Comparison of ENCODE assay signal across 9 cellular contexts in genomic region chr6:26555505-26556262, GRCh38. TPM values are rescaled to one million over a fixed set of nuclear protein-coding genes. Genes with fewer than 3 reads are reported as not detected.
DNase-seq lines count a peak whose midpoint lies in the region; ATAC-seq, FAIRE-seq and TF ChIP-seq lines count a peak whose summit lies in the region.
"Had no signal": no experiment of that assay in that cellular context is flagged by ENCODE, and none has a peak within 500 bp of the region (broad histone marks: within the 10 kb centered on the region; RNA-seq: fewer than 3 reads in every experiment).

No MANE protein-coding gene starts in this region.

- peaks cover under 1 to 20% of the 10 kb centered on the region in 2 experiments; a peak in 4 of 5 replicates for H3K4me1 ChIP-seq in K562 (replicated peaks in 1 of 2; ENCODE audit: control insufficient read depth in 2 of 2, insufficient read depth in 2 of 2, low read length in 2 of 2)

- no peak overlapping the region for H3K4me3 Mint-ChIP-seq in neural crest cell

- peak overlapping the region; percentile 61 for H2AFZ ChIP-seq in K562 (ENCODE audit: low read depth, low read length)

- TF ChIP-seq POLR2A in K562 (conservative IDR thresholded peaks at IDR 0.05): no peak

- ATAC-seq in K562: peak; percentile 26

- in situ Hi-C loops in K562 (cut with MboI): loop anchor here (25.0 kb wide), 1 partner anchor 368 kb away; a partner anchor contains a TSS

- H3K4me1 Mint-ChIP-seq in neural crest cell: peaks cover 14% of the 10 kb centered on the region

- POLR2A ChIA-PET in K562 (lab: Yijun Ruan, JAX): interaction anchor here (0.5 to 6.8 kb wide), 15 partner anchors 8 to 523 kb away, joined by 3 to 70 read pairs (median 4); partner anchors contain the start of gene HMGN4

- TF ChIP-seq EP300 in K562 (IDR thresholded peaks at IDR 0.05; ENCODE audit: low read length): no peak

- CTCF ChIA-PET in K562 (lab: Yijun Ruan, JAX; ENCODE audit: low intra/inter-chr PET ratio): no interaction called here

- TF ChIP-seq RAD21 in K562 (CRISPR knock-in tag; conservative IDR thresholded peaks at IDR 0.05 in 1 of 2, IDR thresholded peaks at IDR 0.05 in 1 of 2): no peak

- intact Hi-C loops in K562 (cut with micrococcal nuclease): loop anchor here (1.0 to 10.0 kb wide), 6 partner anchors 13 to 1129 kb away; partner anchors contain the start of genes ABT1 and ZNF184

- H3K36me3 Mint-ChIP-seq in neural crest cell (ENCODE audit: low read depth): peaks cover 6% of the 10 kb centered on the region

- H3K27me3 ChIP-seq in K562 (ENCODE audit: control insufficient read depth in 2 of 2, insufficient read depth in 2 of 2, low read length in 2 of 2): no peaks in the 10 kb centered on the region

- peak overlapping the region; percentile 87 for H3K4me2 ChIP-seq in K562 (ENCODE audit: insufficient read depth, low read length)

- no peaks in the 10 kb centered on the region for H3K9me1 ChIP-seq in K562 (ENCODE audit: control insufficient read depth, insufficient read depth, low read length)

- peak; percentile 64 for DNase-seq in ELR (ENCODE audit: low read depth)
- DNase-seq in NAMALWA (ENCODE audit: low spot score): peak; percentile 76
- peak in 2 of 4 experiments; percentile 26 to 64 for DNase-seq in K562 (ENCODE audit: extremely low read depth in 1 of 4, low spot score in 3 of 4)
- DNase-seq in neural crest cell (ENCODE audit: low read depth, low spot score): no peak
- DNase-seq in NCI-H1092 (lab: John Stamatoyannopoulos, UW): no peak
- no peak for DNase-seq in NCI-H1105 treated with DMSO at 0.1 percent for 48 hours (lab: John Stamatoyannopoulos, UW)
- no peak for DNase-seq in HK-2 (ENCODE audit: unreplicated experiment)
- no peak for DNase-seq in NCI-H1048 (lab: John Stamatoyannopoulos, UW)

- FAIRE-seq in K562 (lab: Jason Lieb, UNC): no peak
- FAIRE-seq: endometrium had no signal

- no TSS peak for BruUV-seq in K562 (replicated peaks; lab: Mats Ljungman, UMichigan)

- no peaks in the 10 kb centered on the region for H3K9me3 Mint-ChIP-seq in neural crest cell

- no peaks in the 10 kb centered on the region for H3K79me2 ChIP-seq in K562 (ENCODE audit: control insufficient read depth, insufficient read depth, low read length)

- peak overlapping the region; percentile 45 to 86; a peak in 3 of 4 replicates for H3K9ac ChIP-seq in K562 (ENCODE audit: insufficient read depth in 1 of 2, low read depth in 2 of 2, low read length in 2 of 2)

- H3K27ac Mint-ChIP-seq in neural crest cell (ENCODE audit: unreplicated experiment): peak overlapping the region; percentile 36

- no peaks in the 10 kb centered on the region; the same call in 1 of the 2 replicates for H4K20me1 ChIP-seq in K562 (replicated peaks; ENCODE audit: control insufficient read depth, insufficient read depth, low read length)

- H3K9me3 ChIP-seq in K562 (replicated peaks; ENCODE audit: control insufficient read depth, insufficient read depth, low read depth, low read length): no peaks in the 10 kb centered on the region

- H3K27ac ChIP-seq in K562 (ENCODE audit: extremely low read depth, low read depth, low read length): peak overlapping the region; percentile 35

- H3K4me3 ChIP-seq in K562: peak overlapping the region; percentile 51

- TF ChIP-seq CTCF in K562 (IDR thresholded peaks at IDR 0.05 in 2 of 3, conservative IDR thresholded peaks at IDR 0.05 in 1 of 3; ENCODE audit: insufficient read depth in 2 of 3, low read depth in 1 of 3, low read length in 3 of 3): no peak
- TF ChIP-seq CTCF in neural crest cell (conservative IDR thresholded peaks at IDR 0.05): no peak

- WGBS in K562 (ENCODE audit: insufficient coverage, low coverage, missing lambda C conversion rate): under 1% methylated on average over 19 of the region's 19 CpGs

- no peaks in the 10 kb centered on the region for H3K36me3 ChIP-seq in K562 (ENCODE audit: control insufficient read depth, insufficient read depth, low read length)

- H3K27me3 Mint-ChIP-seq in neural crest cell (ENCODE audit: low read depth): peaks cover 21% of the 10 kb centered on the region

TF ChIP-seq in K562, 482 proteins besides CTCF, POLR2A, EP300 and RAD21 (continues in another document):
- TF ChIP-seq ELF2 (CRISPR knock-in tag; IDR thresholded peaks at IDR 0.05) (no peak), VEZF1 (CRISPR knock-in tag; IDR thresholded peaks at IDR 0.05) (peak; percentile 37; the same call in 1 of the 2 replicates)

RNA-seq across cellular contexts. Expression of gene HMGN4, which starts 17.5 kb away (rescaled TPM):
- total RNA-seq in K562 (2011; cell fraction: chromatin; rRNA removed; ENCODE audit: low replicate concordance): 23.4 and 44.5 TPM in 2 replicates
- 13.5 and 15.3 TPM in 2 replicates for total RNA-seq in K562 (2011; cell fraction: nucleolus; rRNA removed)
- total RNA-seq in K562 (2011; cell fraction: nucleoplasm; rRNA removed): 28.3 and 34.4 TPM in 2 replicates
- 71.8 and 87.5 TPM in 2 replicates for total RNA-seq in K562 (2014; rRNA removed)
- 134 and 145 TPM in 2 replicates for total RNA-seq in K562 (2014; rRNA removed; fragmentation: Illumina TruSeq; extraction: Trizol)
- total RNA-seq in K562 (2015; rRNA removed; fragmentation: Illumina TruSeq; extraction: Trizol): 100 and 102 TPM in 2 replicates
- 78.8 and 79.9 TPM in 2 replicates for total RNA-seq in K562 (2021)
- 95.4 and 111 TPM in 2 replicates for polyA plus RNA-seq in K562 (2011; rRNA removed)
- polyA plus RNA-seq in K562 (2011; cell fraction: cytosol; rRNA removed): 35.3 and 57.4 TPM in 2 replicates
- 24.5 and 38.9 TPM in 2 replicates for polyA plus RNA-seq in K562 (2011; cell fraction: nucleus; rRNA removed)
- polyA plus RNA-seq in K562 (2012): 65.4 and 94.0 TPM in 2 replicates
- 97.0 and 104 TPM in 2 replicates for polyA plus RNA-seq in K562 (2014; fragmentation: Illumina TruSeq; extraction: Trizol)
- 10 to 100 TPM; 35.4 to 41.1 TPM for polyA plus RNA-seq in K562 (2014; fragmentation: Nextera tagmentation; extraction: Ambion mirVana)
- polyA plus RNA-seq in K562 (2014; rRNA removed): 92.2 and 94.1 TPM in 2 replicates
- 76.2 and 81.4 TPM in 2 replicates for polyA minus RNA-seq in K562 (2011; rRNA and poly(A)+ RNA removed)
- 32.2 and 35.4 TPM in 2 replicates for polyA minus RNA-seq in K562 (2011; cell fraction: cytosol; rRNA and poly(A)+ RNA removed)
- polyA minus RNA-seq in K562 (2011; cell fraction: nucleus; rRNA and poly(A)+ RNA removed): 8.2 and 16.9 TPM in 2 replicates
- 49.7 and 50.1 TPM in 2 replicates for total RNA-seq in neural crest cell

RNA-seq across cellular contexts. Expression of gene ABT1, which starts 41.1 kb away (rescaled TPM):
- 19.4 and 24.4 TPM in 2 replicates for total RNA-seq in K562 (2011; cell fraction: chromatin; rRNA removed; ENCODE audit: low replicate concordance)
- 28.8 and 31.2 TPM in 2 replicates for total RNA-seq in K562 (2011; cell fraction: nucleolus; rRNA removed)
- 29.9 and 34.0 TPM in 2 replicates for total RNA-seq in K562 (2011; cell fraction: nucleoplasm; rRNA removed)
- total RNA-seq in K562 (2014; rRNA removed) (52.7 and 60.6 TPM in 2 replicates), K562 (2014; rRNA removed; fragmentation: Illumina TruSeq; extraction: Trizol) (19.9 and 21.5 TPM in 2 replicates), K562 (2015; rRNA removed; fragmentation: Illumina TruSeq; extraction: Trizol) (37.9 and 40.7 TPM in 2 replicates), K562 (2021) (45.4 and 47.8 TPM in 2 replicates), neural crest cell (24.8 and 26.3 TPM in 2 replicates)
- polyA plus RNA-seq in K562 (2011; rRNA removed) (45.9 and 47.2 TPM in 2 replicates), K562 (2014; fragmentation: Illumina TruSeq; extraction: Trizol) (29.6 and 40.5 TPM in 2 replicates), K562 (2014; fragmentation: Nextera tagmentation; extraction: Ambion mirVana) (10 to 100 TPM in 1 of 2 experiments, 1 to 10 TPM in 1; 8.8 to 25.2 TPM), K562 (2014; rRNA removed) (51.1 and 59.4 TPM in 2 replicates)
- polyA plus RNA-seq in K562 (2011; cell fraction: cytosol; rRNA removed): 54.9 and 75.5 TPM in 2 replicates
- 31.7 and 32.1 TPM in 2 replicates for polyA plus RNA-seq in K562 (2011; cell fraction: nucleus; rRNA removed)
- 28.3 and 30.1 TPM in 2 replicates for polyA plus RNA-seq in K562 (2012)
- 19.4 and 21.4 TPM in 2 replicates for polyA minus RNA-seq in K562 (2011; rRNA and poly(A)+ RNA removed)
- 17.9 and 18.6 TPM in 2 replicates for polyA minus RNA-seq in K562 (2011; cell fraction: cytosol; rRNA and poly(A)+ RNA removed)
- 26.0 and 42.1 TPM in 2 replicates for polyA minus RNA-seq in K562 (2011; cell fraction: nucleus; rRNA and poly(A)+ RNA removed)

RNA-seq across cellular contexts. Expression of gene BTN1A1, which starts 55.6 kb away (rescaled TPM):
- not detected in 2 replicates for total RNA-seq in K562 (2011; cell fraction: chromatin; rRNA removed; ENCODE audit: low replicate concordance)
- not detected in 2 replicates for total RNA-seq in K562 (2011; cell fraction: nucleolus; rRNA removed)
- not detected in 2 replicates for total RNA-seq in K562 (2011; cell fraction: nucleoplasm; rRNA removed)
- total RNA-seq in K562 (2014; rRNA removed) (0.09 TPM in 1 of 2 replicates, not detected in the other), K562 (2014; rRNA removed; fragmentation: Illumina TruSeq; extraction: Trizol) (0.15 TPM in 1 of 2 replicates, not detected in the other), K562 (2015; rRNA removed; fragmentation: Illumina TruSeq; extraction: Trizol) (not detected in 2 replicates), K562 (2021) (0.09 TPM in 1 of 2 replicates, not detected in the other), neural crest cell (not detected in 2 replicates)
- polyA plus RNA-seq in K562 (2011; rRNA removed) (0.04 TPM in 2 replicates), K562 (2014; fragmentation: Illumina TruSeq; extraction: Trizol) (0.06 TPM in 1 of 2 replicates, not detected in the other), K562 (2014; fragmentation: Nextera tagmentation; extraction: Ambion mirVana) (under 1 TPM in 1 of 2 experiments, not detected in 1; 0.01 TPM), K562 (2014; rRNA removed) (not detected in 2 replicates)
- 0.01 TPM in 1 of 2 replicates, not detected in the other for polyA plus RNA-seq in K562 (2011; cell fraction: cytosol; rRNA removed)
- not detected in 2 replicates for polyA plus RNA-seq in K562 (2011; cell fraction: nucleus; rRNA removed)
- 0.04 and 0.05 TPM in 2 replicates for polyA plus RNA-seq in K562 (2012)
- not detected in 2 replicates for polyA minus RNA-seq in K562 (2011; rRNA and poly(A)+ RNA removed)
- polyA minus RNA-seq in K562 (2011; cell fraction: cytosol; rRNA and poly(A)+ RNA removed): not detected in 2 replicates
- not detected in 2 replicates for polyA minus RNA-seq in K562 (2011; cell fraction: nucleus; rRNA and poly(A)+ RNA removed)

Comparison
In these comparisons a context has a peak if more than half of its experiments do, and no peak if none do; other contexts are left out.
1. DNase-seq: peak in ELR (single experiment) and NAMALWA (single experiment); none in neural crest cell (single experiment), NCI-H1092 (single experiment), NCI-H1105 treated with DMSO at 0.1 percent for 48 hours (single experiment), HK-2 (single experiment) and NCI-H1048 (single experiment).